In genomic region chr9:127767909-127768331, GRCh38 we compare ENCODE assay signal across 9 cellular contexts. TPM values are rescaled to one million over a fixed set of nuclear protein-coding genes. Genes with fewer than 3 reads are reported as not detected.
A peak's percentile ranks its signal among the peaks of the same experiment; 100 is the strongest.
DNase-seq lines count a peak whose midpoint lies in the region; ATAC-seq and TF ChIP-seq lines count a peak whose summit lies in the region.
"Had no signal": no experiment of that assay in that cellular context is flagged by ENCODE, and none has a peak within 500 bp of the region (broad histone marks: within the 10 kb centered on the region; RNA-seq: fewer than 3 reads in every experiment).

No MANE protein-coding gene starts in this region.

- H3K36me3 Mint-ChIP-seq in T-helper 2 cell treated with Interferon-gamma antibody and Interleukin-4, amounts not matched to agents 5 μg/mL and 100 μg/mL, for 36 hours (ENCODE audit: low read depth), result peaks cover 77% of the 10 kb centered on the region
- H3K36me3 Mint-ChIP-seq in stimulated activated naive B cell treated with anti-CD40 and anti-IgM and Interleukin-4, amounts not matched to agents 10 μg/mL and 1 μg/mL and 100 μg/mL, for 72 hours, result peaks cover 58 to 68% of the 10 kb centered on the region in 2 donors

- H3K27me3 Mint-ChIP-seq in T-helper 2 cell treated with Interferon-gamma antibody and Interleukin-4, amounts not matched to agents 5 μg/mL and 100 μg/mL, for 36 hours (ENCODE audit: low read depth), result no peaks in the 10 kb centered on the region
- no peaks in the 10 kb centered on the region for H3K27me3 Mint-ChIP-seq in stimulated activated naive B cell treated with anti-CD40 and anti-IgM and Interleukin-4, amounts not matched to agents 10 μg/mL and 1 μg/mL and 100 μg/mL, for 72 hours

- H3K4me1 Mint-ChIP-seq in T-helper 2 cell treated with Interferon-gamma antibody and Interleukin-4, amounts not matched to agents 5 μg/mL and 100 μg/mL, for 36 hours (ENCODE audit: low read depth), result peaks cover 55% of the 10 kb centered on the region
- H3K4me1 Mint-ChIP-seq in stimulated activated naive B cell treated with anti-CD40 and anti-IgM and Interleukin-4, amounts not matched to agents 10 μg/mL and 1 μg/mL and 100 μg/mL, for 72 hours, result peaks cover 58 to 88% of the 10 kb centered on the region in 2 donors

- peak overlapping the region; percentile 72 for H3K4me3 Mint-ChIP-seq in T-helper 2 cell treated with Interferon-gamma antibody and Interleukin-4, amounts not matched to agents 5 μg/mL and 100 μg/mL, for 36 hours
- H3K4me3 Mint-ChIP-seq in stimulated activated naive B cell treated with anti-CD40 and anti-IgM and Interleukin-4, amounts not matched to agents 10 μg/mL and 1 μg/mL and 100 μg/mL, for 72 hours, result no peak overlapping the region

- TF ChIP-seq RAD21 in liver (IDR thresholded peaks at IDR 0.05), result no peak

- H3K27ac ChIP-seq in liver (ENCODE audit: low read depth in 1 of 2, low read length in 2 of 2), result peak overlapping the region; percentile 34 to 59

- H3K9me3 ChIP-seq in liver (ENCODE audit: control insufficient read depth in 4 of 4, low read length in 3 of 4), result no peaks in the 10 kb centered on the region

- H3K9me3 Mint-ChIP-seq in T-helper 2 cell treated with Interferon-gamma antibody and Interleukin-4, amounts not matched to agents 5 μg/mL and 100 μg/mL, for 36 hours, result no peaks in the 10 kb centered on the region
- H3K9me3 Mint-ChIP-seq in stimulated activated naive B cell treated with anti-CD40 and anti-IgM and Interleukin-4, amounts not matched to agents 10 μg/mL and 1 μg/mL and 100 μg/mL, for 72 hours, result no peaks in the 10 kb centered on the region

- H3K36me3 ChIP-seq in liver (ENCODE audit: control insufficient read depth in 4 of 4, insufficient read depth in 3 of 4, low read depth in 1 of 4, low read length in 3 of 4), result no peaks in the 10 kb centered on the region

- H3K27me3 ChIP-seq in liver (ENCODE audit: control insufficient read depth in 4 of 4, insufficient read depth in 4 of 4, low read length in 3 of 4), result no peaks in the 10 kb centered on the region

- H3K9ac ChIP-seq in liver (ENCODE audit: low read depth in 1 of 2, low read length in 2 of 2), result no peak overlapping the region

- H3K4me3 ChIP-seq in astrocyte of the spinal cord (ENCODE audit: low read depth, low read length) (no peak overlapping the region), liver (ENCODE audit: low read depth in 1 of 3, low read length in 3 of 3) (no peak overlapping the region)

- no peak for ATAC-seq in stimulated activated naive B cell treated with anti-CD40 and anti-IgM and Interleukin-4, amounts not matched to agents 10 μg/mL and 1 μg/mL and 100 μg/mL, for 72 hours (replicated peaks)
- no peak for ATAC-seq in HG02571 (IDR thresholded peaks at IDR 0.05; ENCODE audit: unreplicated experiment)

- H3K4me1 ChIP-seq in liver (ENCODE audit: control insufficient read depth in 4 of 4, insufficient read depth in 4 of 4, low read length in 3 of 4), result peaks cover 0 to 15% (median 10%) of the 10 kb centered on the region in 4 donors

- in situ Hi-C loops in astrocyte of the spinal cord (cut with HindIII; ENCODE audit: low sequenced_read_pairs), result no loop called here

- no peak for DNase-seq in T-helper 2 cell treated with Interferon-gamma antibody and Interleukin-4, amounts not matched to agents 5 μg/mL and 100 μg/mL, for 36 hours (ENCODE audit: low spot score)
- no peak for DNase-seq in T-helper 2 cell
- peak; percentile 16 for DNase-seq in astrocyte of the spinal cord (ENCODE audit: low read depth, low spot score)
- DNase-seq in stimulated activated naive B cell treated with anti-CD40 and anti-IgM and Interleukin-4, amounts not matched to agents 10 μg/mL and 1 μg/mL and 100 μg/mL, for 72 hours, result no peak
- no peak for DNase-seq in NCI-H510A (lab: John Stamatoyannopoulos, UW)
- no peak for DNase-seq in ureter (ENCODE audit: low spot score)
- DNase-seq: NCI-H1694 had no signal

- 62% methylated on average over 13 of the region's 13 CpGs for WGBS in liver

- peak overlapping the region; percentile 86 for H3K27ac Mint-ChIP-seq in T-helper 2 cell treated with Interferon-gamma antibody and Interleukin-4, amounts not matched to agents 5 μg/mL and 100 μg/mL, for 36 hours
- peak overlapping the region; percentile 95 for H3K27ac Mint-ChIP-seq in stimulated activated naive B cell treated with anti-CD40 and anti-IgM and Interleukin-4, amounts not matched to agents 10 μg/mL and 1 μg/mL and 100 μg/mL, for 72 hours

- TF ChIP-seq CTCF in astrocyte of the spinal cord (IDR thresholded peaks at IDR 0.05; ENCODE audit: low read depth, low read length) (no peak), liver (IDR thresholded peaks at IDR 0.05; ENCODE audit: low read depth, low read length, missing input control) (no peak)

TF ChIP-seq in liver, 16 proteins besides CTCF, POLR2A, EP300 and RAD21:
- TF ChIP-seq, protein P1, sequence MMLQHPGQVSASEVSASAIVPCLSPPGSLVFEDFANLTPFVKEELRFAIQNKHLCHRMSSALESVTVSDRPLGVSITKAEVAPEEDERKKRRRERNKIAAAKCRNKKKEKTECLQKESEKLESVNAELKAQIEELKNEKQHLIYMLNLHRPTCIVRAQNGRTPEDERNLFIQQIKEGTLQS (IDR thresholded peaks at IDR 0.05), result no peak
- TF ChIP-seq JUND (IDR thresholded peaks at IDR 0.05), result no peak
- no peak for TF ChIP-seq TAF1 (conservative IDR thresholded peaks at IDR 0.05)
- TF ChIP-seq HNF4G (IDR thresholded peaks at IDR 0.05), result no peak

RNA-seq across cellular contexts. Expression of gene SH2D3C, which starts 10.5 kb away (rescaled TPM):
- total RNA-seq in liver (1 to 10 TPM; 4.8 to 5.1 TPM), ureter (15.7 TPM)
- polyA plus RNA-seq in liver, result 1 to 10 TPM; 2.2 to 3.1 TPM

RNA-seq across cellular contexts. Expression of gene CDK9, which starts 17.9 kb away (rescaled TPM):
- total RNA-seq in liver (10 to 100 TPM; 31.8 to 41.2 TPM), ureter (81.0 TPM)
- 10 to 100 TPM; 32.4 to 41.4 TPM for polyA plus RNA-seq in liver

RNA-seq across cellular contexts. Expression of gene TOR2A, which starts 32.8 kb away (rescaled TPM):
- 10 to 100 TPM in 1 of 2 donors, 1 to 10 TPM in 1; 5.1 to 10.8 TPM for total RNA-seq in liver
- 10 to 100 TPM; 12.9 to 14.6 TPM for polyA plus RNA-seq in liver
- 9.9 TPM for total RNA-seq in ureter

RNA-seq across cellular contexts. Expression of gene FPGS, which starts 34.8 kb away (rescaled TPM):
- total RNA-seq in liver, result 10 to 100 TPM; 20.4 to 48.1 TPM
- 10 to 100 TPM; 37.3 to 61.1 TPM for polyA plus RNA-seq in liver
- total RNA-seq in ureter, result 115 TPM

RNA-seq across cellular contexts. Expression of gene TTC16, which starts 52.0 kb away (rescaled TPM):
- under 1 TPM in 1 of 2 donors, not detected in 1; 0.08 TPM for total RNA-seq in liver
- polyA plus RNA-seq in liver, result under 1 TPM in 1 of 2 donors, not detected in 1; 0.02 TPM
- 0.34 TPM for total RNA-seq in ureter
